8 cellular contexts compared by ENCODE assay signal in genomic region chr2:8676915-8677645, GRCh38. TPM values are rescaled to one million over a fixed set of nuclear protein-coding genes. Genes with fewer than 3 reads are reported as not detected.
A peak's percentile ranks its signal among the peaks of the same experiment; 100 is the strongest.
DNase-seq lines count a peak whose midpoint lies in the region; ATAC-seq and TF ChIP-seq lines count a peak whose summit lies in the region.

No MANE protein-coding gene starts in this region.

- WGBS in HUES64: 12% methylated on average over 35 of the region's 35 CpGs
- 4% methylated on average over 35 of the region's 35 CpGs for WGBS in lung, 2 donors

- H3K36me3 Mint-ChIP-seq in type B pancreatic cell: peaks cover 14% of the 10 kb centered on the region

- H3K4me1 ChIP-seq in HUES64 (ENCODE audit: insufficient read depth, low read length) (peaks cover 26% of the 10 kb centered on the region), lung (ENCODE audit: control insufficient read depth in 2 of 2, insufficient read depth in 2 of 2, low read length in 2 of 2) (peaks cover 0 to 9% of the 10 kb centered on the region in 2 donors)

- H3K9ac ChIP-seq in HUES64 (ENCODE audit: low read depth, low read length): peak overlapping the region; percentile 85; the same call in 1 of the 2 replicates

- DNase-seq in AG09309 (ENCODE audit: low read depth) (no peak), cardiac fibroblast (ENCODE audit: low read depth in 2 of 2) (no peak), lung (ENCODE audit: low spot score) (no peak), type B pancreatic cell (ENCODE audit: extremely low spot score, unreplicated experiment) (no peak), Kasumi-1 (lab: John Stamatoyannopoulos, UW) (no peak), NOMO-1 treated with DMSO at 0.1 percent for 48 hours (lab: John Stamatoyannopoulos, UW; ENCODE audit: unreplicated experiment) (no peak)

- H3K4me1 Mint-ChIP-seq in type B pancreatic cell (ENCODE audit: unreplicated experiment): peaks cover 30% of the 10 kb centered on the region

- H3K27me3 ChIP-seq in HUES64 (ENCODE audit: insufficient read depth, low read length) (peaks cover 46% of the 10 kb centered on the region), lung (ENCODE audit: control insufficient read depth, insufficient read depth) (no peaks in the 10 kb centered on the region)

- H3K9me3 Mint-ChIP-seq in type B pancreatic cell: peaks cover 8% of the 10 kb centered on the region

- H3K9me3 ChIP-seq in HUES64 (ENCODE audit: insufficient read depth, low read depth, low read length) (peaks cover 13% of the 10 kb centered on the region), lung (ENCODE audit: control insufficient read depth in 2 of 2, insufficient read depth in 1 of 2, low read length in 1 of 2) (peaks cover 0 to 4% of the 10 kb centered on the region in 2 donors)

- ATAC-seq in lung (ENCODE audit: insufficient read depth, low FRiP score) (no peak), HG03097 (IDR thresholded peaks at IDR 0.05; ENCODE audit: low FRiP score, unreplicated experiment) (no peak)

- TF ChIP-seq CTCF in AG09309 (IDR thresholded peaks at IDR 0.05; ENCODE audit: control insufficient read depth, insufficient read depth, low read depth, low read length, missing control alignments): no peak
- TF ChIP-seq CTCF in cardiac fibroblast (IDR thresholded peaks at IDR 0.05; ENCODE audit: low read depth, low read length): no peak
- TF ChIP-seq CTCF in lung (IDR thresholded peaks at IDR 0.05; ENCODE audit: control extremely low read depth, extremely low read depth): no peak
- TF ChIP-seq CTCF in type B pancreatic cell (conservative IDR thresholded peaks at IDR 0.05): no peak

- H3K4me3 ChIP-seq in AG09309 (ENCODE audit: control insufficient read depth, low read depth, low read length) (peak overlapping the region; percentile 48), HUES64 (ENCODE audit: low read length) (peak overlapping the region; percentile 62), cardiac fibroblast (replicated peaks in 1 of 2; ENCODE audit: low read depth in 2 of 2, low read length in 2 of 2) (peak overlapping the region; percentile 34 to 37), lung (no peak overlapping the region)

- H3K27ac Mint-ChIP-seq in type B pancreatic cell: peak overlapping the region; percentile 98

- peak overlapping the region; percentile 98 for H3K27ac ChIP-seq in HUES64 (ENCODE audit: low read depth, low read length)
- H3K27ac ChIP-seq in lung (ENCODE audit: low read depth in 1 of 2, low read length in 1 of 2): peak overlapping the region; percentile 54 to 98

- peak overlapping the region; percentile 91 for H3K4me3 Mint-ChIP-seq in type B pancreatic cell

- H3K36me3 ChIP-seq in HUES64 (ENCODE audit: insufficient read depth, low read length): no peaks in the 10 kb centered on the region
- no peaks in the 10 kb centered on the region for H3K36me3 ChIP-seq in lung (ENCODE audit: control insufficient read depth in 2 of 2, insufficient read depth in 2 of 2, low read length in 2 of 2)

- peaks cover 3% of the 10 kb centered on the region for H3K27me3 Mint-ChIP-seq in type B pancreatic cell

RNA-seq across cellular contexts. Expression of gene ID2, which starts 4.8 kb away (rescaled TPM):
- polyA plus RNA-seq in HUES64 (2013, experiment 1 of 2): 104 TPM
- polyA plus RNA-seq in HUES64 (2013, experiment 2 of 2): 113 TPM
- 100 to 1,000 TPM in 1 of 2 donors, 10 to 100 TPM in 1; 67.9 to 181 TPM for total RNA-seq in lung
- polyA plus RNA-seq in lung: 100 to 1,000 TPM in 1 of 2 donors, 10 to 100 TPM in 1; 84.2 to 227 TPM
- total RNA-seq in type B pancreatic cell (ENCODE audit: low replicate concordance): 194 and 310 TPM in 2 replicates
